ENCODE assay signal across 8 cellular contexts in the genomic region with DNA sequence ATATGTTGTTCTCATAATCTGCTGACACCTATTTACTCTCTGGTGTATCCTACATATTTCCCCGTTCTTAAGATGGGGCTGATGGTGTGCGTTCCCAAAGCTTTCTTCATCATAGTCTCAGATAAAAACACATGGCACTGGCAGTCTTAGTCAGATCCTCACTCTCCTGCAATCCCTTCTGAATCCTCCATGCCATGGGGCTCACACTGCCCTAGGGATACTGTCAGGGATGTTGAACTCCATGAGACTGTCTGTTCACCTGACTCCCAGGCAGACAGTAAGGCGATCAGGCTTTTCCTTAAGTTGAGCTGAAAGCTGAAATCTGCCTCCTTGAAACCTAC.
DNase-seq lines count a peak whose midpoint lies in the region; ATAC-seq, FAIRE-seq and TF ChIP-seq lines count a peak whose summit lies in the region.

No MANE protein-coding gene starts in this region.

- H3K9me3 ChIP-seq in GM12878 (replicated peaks; ENCODE audit: control insufficient read depth, insufficient read depth, low read length), result no peaks in the 10 kb centered on the region

- CTCF ChIA-PET in GM12878 (lab: Yijun Ruan, JAX), result interaction anchor here (0.7 to 7.5 kb wide), 5 partner anchors 26 to 86 kb away, joined by 3 to 46 read pairs (median 5); no protein-coding TSS in a partner anchor

- in situ Hi-C loops in GM12878 (cut with MboI), result no loop called here

- H3K4me3 ChIP-seq in GM12878, result no peak overlapping the region; the same call in 1 of the 2 replicates

- H3K4me2 ChIP-seq in GM12878 (ENCODE audit: control insufficient read depth, insufficient read depth), result peak overlapping the region; percentile 85

- peak overlapping the region; percentile 40 for H2AFZ ChIP-seq in GM12878 (ENCODE audit: control insufficient read depth, low read depth, low read length)

- peak overlapping the region; percentile 70 for H3K4me3 Mint-ChIP-seq in natural killer cell

- peaks cover 32% of the 10 kb centered on the region for H3K4me1 ChIP-seq in GM12878 (ENCODE audit: control insufficient read depth, insufficient read depth, low read length)

- FAIRE-seq in GM12878 (lab: Jason Lieb, UNC), result no peak

- no peaks in the 10 kb centered on the region for H3K9me3 Mint-ChIP-seq in natural killer cell

- no peak for TF ChIP-seq POLR2A in GM12878 (IDR thresholded peaks at IDR 0.05; ENCODE audit: low read depth, low read length)

- TSS peak; percentile 85 for BruUV-seq in GM12878 (replicated peaks; lab: Mats Ljungman, UMichigan)

- H3K4me1 Mint-ChIP-seq in natural killer cell, result peaks cover 48 to 53% of the 10 kb centered on the region in 2 donors

- SMC1A ChIA-PET in GM12878 (lab: Charles Lee; ENCODE audit: uncharacterized antibody, unreplicated experiment), result interaction anchor here (0.7 to 8.8 kb wide), 13 partner anchors 15 to 708 kb away, joined by 3 to 76 read pairs (median 4); no protein-coding TSS in a partner anchor

- no peak for TF ChIP-seq RAD21 in GM12878 (IDR thresholded peaks at IDR 0.05; ENCODE audit: insufficient read depth, low read depth, low read length)

- RAD21 ChIA-PET in GM12878 (lab: Charles Lee; ENCODE audit: unreplicated experiment), result interaction anchor here (0.6 to 5.9 kb wide), 12 partner anchors 10 to 163 kb away, joined by 3 to 77 read pairs (median 4); a partner anchor contains a TSS

- H3K79me2 ChIP-seq in GM12878 (ENCODE audit: control insufficient read depth, insufficient read depth, low read length), result peaks cover 5% of the 10 kb centered on the region

- H3K27ac ChIP-seq in GM12878 (ENCODE audit: control insufficient read depth, insufficient read depth), result peak overlapping the region; percentile 87

- no peaks in the 10 kb centered on the region for H3K27me3 ChIP-seq in GM12878 (replicated peaks in 1 of 2; ENCODE audit: control insufficient read depth in 2 of 2, insufficient read depth in 2 of 2, low read length in 1 of 2)

- H4K20me1 ChIP-seq in GM12878 (ENCODE audit: control insufficient read depth, insufficient read depth), result no peaks in the 10 kb centered on the region

- no peaks in the 10 kb centered on the region for H3K36me3 ChIP-seq in GM12878 (ENCODE audit: control insufficient read depth in 2 of 2, insufficient read depth in 2 of 2, low read length in 1 of 2)

- intact Hi-C loops in GM12878 (cut with micrococcal nuclease; ENCODE audit: unreplicated experiment), result loop anchor here (2.0 to 5.0 kb wide), 2 partner anchors 34 to 79 kb away; a partner anchor contains a TSS
- intact Hi-C loops in natural killer cell (cut with micrococcal nuclease), result loop anchor here (1.0 to 5.0 kb wide), 4 partner anchors 10 to 160 kb away; a partner anchor contains a TSS

- no peaks in the 10 kb centered on the region for H3K27me3 Mint-ChIP-seq in natural killer cell (ENCODE audit: low read depth in 2 of 2)

- no peak for TF ChIP-seq EP300 in GM12878 (IDR thresholded peaks at IDR 0.05; ENCODE audit: borderline replicate concordance in 1 of 2, control insufficient read depth in 1 of 2, low read depth in 2 of 2, low read length in 2 of 2)

- POLR2A ChIA-PET in GM12878 (lab: Charles Lee), result interaction anchor here (0.6 to 1.3 kb wide), 4 partner anchors 10 to 160 kb away, joined by 3 to 5 read pairs (median 4); no protein-coding TSS in a partner anchor

- peak overlapping the region; percentile 82 to 84 for H3K27ac Mint-ChIP-seq in natural killer cell

- 60% methylated on average over 3 of the region's 3 CpGs for WGBS in GM12878 (ENCODE audit: insufficient coverage, insufficient replicate concordance, low lambda C conversion rate, missing lambda C conversion rate)

- DNase-seq in GM12878 (ENCODE audit: low read depth, low spot score), result no peak
- DNase-seq in natural killer cell, result no peak
- no peak for DNase-seq in NK-92 treated with Interleukin-12 subunit alpha and Interleukin-12 subunit beta, amount 100 ng/mL, for 24 hours (lab: John Stamatoyannopoulos, UW)
- no peak for DNase-seq in T-helper 9 cell
- DNase-seq in NOMO-1 treated with dmso at 0.1 percent for 144 hours (lab: John Stamatoyannopoulos, UW; ENCODE audit: unreplicated experiment), result no peak

- peak; percentile 3 for ATAC-seq in GM18499 (IDR thresholded peaks at IDR 0.05; ENCODE audit: insufficient read depth, unreplicated experiment)
- peak; percentile 4 for ATAC-seq in HG03135 (IDR thresholded peaks at IDR 0.05; ENCODE audit: unreplicated experiment)
- peak; percentile 24 for ATAC-seq in GM12878
- ATAC-seq in natural killer cell, result peak in 1 of 3 donors; percentile 6
- no peak for ATAC-seq in GM21576 (IDR thresholded peaks at IDR 0.05; ENCODE audit: unreplicated experiment)

- TF ChIP-seq CTCF in GM12878 (IDR thresholded peaks at IDR 0.05 in 2 of 3, conservative IDR thresholded peaks at IDR 0.05 in 1 of 3; ENCODE audit: control insufficient read depth in 2 of 3, extremely low read depth in 1 of 3, insufficient read depth in 1 of 3, low read depth in 3 of 3, low read length in 3 of 3), result no peak
- TF ChIP-seq CTCF in natural killer cell (IDR thresholded peaks at IDR 0.05), result no peak

- H3K36me3 Mint-ChIP-seq in natural killer cell, result no peaks in the 10 kb centered on the region

- peak overlapping the region; percentile 68 for H3K9ac ChIP-seq in GM12878 (ENCODE audit: control insufficient read depth, insufficient read depth, low read length)

TF ChIP-seq in GM12878, 131 proteins besides CTCF, POLR2A, EP300 and RAD21:
- TF ChIP-seq ZSCAN29 (IDR thresholded peaks at IDR 0.05) (no peak), HDGF (IDR thresholded peaks at IDR 0.05) (peak; percentile 28; the same call in 1 of the 2 replicates)
